In the genomic region with DNA sequence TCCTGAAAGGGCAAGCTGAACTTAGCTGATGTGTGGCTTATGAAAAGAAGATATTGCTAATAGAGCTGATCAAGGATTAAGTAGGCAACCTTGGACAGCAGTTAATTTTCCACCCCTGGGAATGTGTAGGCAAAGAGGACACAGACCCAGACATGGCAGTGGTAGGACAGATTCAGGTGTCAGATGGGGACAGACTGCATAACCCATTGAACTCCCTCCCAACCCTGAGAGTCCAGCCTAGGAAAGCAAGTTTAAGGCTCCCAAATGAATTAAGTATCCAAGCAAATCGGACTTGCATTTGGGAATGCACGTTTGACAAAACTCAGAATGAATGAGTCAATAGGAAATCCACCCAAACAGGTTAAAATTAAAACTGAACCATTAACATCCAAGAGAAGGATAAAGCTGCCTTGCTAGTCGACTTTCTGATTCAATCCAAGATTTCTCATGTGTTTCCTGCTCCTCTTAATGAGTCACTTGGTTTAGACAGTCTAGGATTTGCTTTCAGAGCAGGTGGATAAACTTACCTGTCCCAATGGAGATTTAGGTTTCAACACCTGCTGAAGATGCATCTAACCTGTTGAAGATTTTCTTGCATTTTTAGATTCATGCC, we compare ENCODE assay signal across 19 cellular contexts.
"Had no signal": no experiment of that assay in that cellular context is flagged by ENCODE, and none has a peak within 500 bp of the region (broad histone marks: within the 10 kb centered on the region; RNA-seq: fewer than 3 reads in every experiment).

No MANE protein-coding gene starts in this region.

- ATAC-seq: activated CD4-positive, alpha-beta T cell treated with anti-CD3 and anti-CD28 coated beads for 36 hours; activated T-cell treated with anti-CD3 and anti-CD28 coated beads, Interleukin-2, amount 50 U/mL, for 4 hours; naive thymus-derived CD8-positive, alpha-beta T cell had no signal

- DNase-seq: activated B cell treated with CpG ODN at 0.5 μM for 24 hours; activated CD4-positive, alpha-beta T cell treated with anti-CD3 and anti-CD28 coated beads for 36 hours; activated CD4-positive, alpha-beta T cell treated with anti-CD3 and anti-CD28 coated beads, Interleukin-2, amount 50 U/mL, for 4 hours; activated CD8-positive, alpha-beta memory T cell treated with anti-CD3 and anti-CD28 coated beads, Interleukin-2, amount 50 U/mL, for 48 hours; activated naive CD4-positive, alpha-beta T cell; activated T-cell treated with anti-CD3 and anti-CD28 coated beads, Interleukin-2, amount 50 U/mL, for 4 hours; adrenal gland; effector CD4-positive, alpha-beta T cell; erythroblast; foreskin melanocyte; glutamatergic neuron; hypothalamus; naive thymus-derived CD8-positive, alpha-beta T cell; stimulated activated CD4-positive, alpha-beta T cell treated with anti-CD3 and anti-CD28 coated beads, Interleukin-1b, Interleukin-23, amount 100 ng/mL, for 48 hours; T1000 had no signal

- H3K4me1 ChIP-seq: adrenal gland, breast epithelium, suprapubic skin, tibial nerve had no signal

- H3K27ac ChIP-seq: adrenal gland, breast epithelium, skin epidermis, suprapubic skin, tibial nerve had no signal

- H3K27me3 ChIP-seq: adrenal gland, breast epithelium, suprapubic skin, tibial nerve had no signal

- H3K9me3 ChIP-seq: adrenal gland, breast epithelium, suprapubic skin, tibial nerve had no signal

- H3K36me3 ChIP-seq: adrenal gland, breast epithelium, suprapubic skin had no signal

- H3K4me3 ChIP-seq: adrenal gland, breast epithelium, skin epidermis, suprapubic skin, tibial nerve had no signal
